Comparison of ENCODE assay signal across 3 cellular contexts in genomic region chr5:174453690-174454089, GRCh38.
A peak's percentile ranks its signal among the peaks of the same experiment; 100 is the strongest.
TF ChIP-seq lines count a peak whose summit lies in the region.

No MANE protein-coding gene starts in this region.

TF ChIP-seq in SK-N-SH, 30 proteins besides CTCF, POLR2A, EP300 and RAD21:
- TF ChIP-seq FOXJ3 (CRISPR knock-in tag; IDR thresholded peaks at IDR 0.05): no peak
- no peak for TF ChIP-seq ZBTB33 (IDR thresholded peaks at IDR 0.05; ENCODE audit: borderline replicate concordance, low read depth)
- no peak for TF ChIP-seq TCF12 (IDR thresholded peaks at IDR 0.05)
- peak; percentile 15; the same call in 1 of the 2 replicates for TF ChIP-seq RCOR1 (IDR thresholded peaks at IDR 0.05; ENCODE audit: low read length)
- no peak for TF ChIP-seq FOSL2 (IDR thresholded peaks at IDR 0.05; ENCODE audit: borderline replicate concordance, low read depth)
- TF ChIP-seq GATA2 (CRISPR knock-in tag; IDR thresholded peaks at IDR 0.05): peak; percentile 78
- TF ChIP-seq, protein P1, sequence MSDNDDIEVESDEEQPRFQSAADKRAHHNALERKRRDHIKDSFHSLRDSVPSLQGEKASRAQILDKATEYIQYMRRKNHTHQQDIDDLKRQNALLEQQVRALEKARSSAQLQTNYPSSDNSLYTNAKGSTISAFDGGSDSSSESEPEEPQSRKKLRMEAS (IDR thresholded peaks at IDR 0.05; ENCODE audit: low read depth): no peak

TF ChIP-seq in SK-N-SH treated with all-trans-retinoic acid at 6 μM for 48 hours, 23 proteins besides CTCF, POLR2A, EP300 and RAD21:
- TF ChIP-seq, protein P2, sequence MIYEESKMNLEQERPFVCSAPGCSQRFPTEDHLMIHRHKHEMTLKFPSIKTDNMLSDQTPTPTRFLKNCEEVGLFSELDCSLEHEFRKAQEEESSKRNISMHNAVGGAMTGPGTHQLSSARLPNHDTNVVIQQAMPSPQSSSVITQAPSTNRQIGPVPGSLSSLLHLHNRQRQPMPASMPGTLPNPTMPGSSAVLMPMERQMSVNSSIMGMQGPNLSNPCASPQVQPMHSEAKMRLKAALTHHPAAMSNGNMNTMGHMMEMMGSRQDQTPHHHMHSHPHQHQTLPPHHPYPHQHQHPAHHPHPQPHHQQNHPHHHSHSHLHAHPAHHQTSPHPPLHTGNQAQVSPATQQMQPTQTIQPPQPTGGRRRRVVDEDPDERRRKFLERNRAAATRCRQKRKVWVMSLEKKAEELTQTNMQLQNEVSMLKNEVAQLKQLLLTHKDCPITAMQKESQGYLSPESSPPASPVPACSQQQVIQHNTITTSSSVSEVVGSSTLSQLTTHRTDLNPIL (CRISPR knock-in tag; IDR thresholded peaks at IDR 0.05; ENCODE audit: low read depth): no peak
- TF ChIP-seq PATZ1 (CRISPR knock-in tag; IDR thresholded peaks at IDR 0.05; ENCODE audit: borderline replicate concordance) (no peak), CSDC2 (CRISPR knock-in tag; IDR thresholded peaks at IDR 0.05) (no peak), BACH2 (CRISPR knock-in tag; IDR thresholded peaks at IDR 0.05; ENCODE audit: borderline replicate concordance) (no peak)
TF ChIP-seq in SK-N-SH treated with all-trans-retinoic acid at 6 μM for 48 hours: peak in this region for 0.

TF ChIP-seq in HEK293, 187 proteins besides CTCF, POLR2A, EP300 and RAD21:
- TF ChIP-seq ZBTB17 (tag by site-specific recombination; IDR thresholded peaks at IDR 0.05) (peak; percentile 40; the same call in 1 of the 2 replicates), ZNF514 (tag by site-specific recombination; IDR thresholded peaks at IDR 0.05) (no peak), ZNF571 (tag by site-specific recombination; IDR thresholded peaks at IDR 0.05) (no peak)
